1 cellular context compared by ENCODE assay signal in genomic region chr3:148604270-148605085, GRCh38.
TF ChIP-seq lines count a peak whose summit lies in the region.

No MANE protein-coding gene starts in this region.

TF ChIP-seq in A549, 52 proteins besides CTCF, POLR2A, EP300 and RAD21 (continued from another document):
- no peak for TF ChIP-seq PBX3 (IDR thresholded peaks at IDR 0.05)
- TF ChIP-seq USF2 (IDR thresholded peaks at IDR 0.05): no peak
- TF ChIP-seq ZSCAN20 (CRISPR knock-in tag; IDR thresholded peaks at IDR 0.05): no peak
